ENCODE assay signal across 18 cellular contexts in genomic region chrX:56974408-56974807, GRCh38. TPM values are rescaled to one million over a fixed set of nuclear protein-coding genes. Genes with fewer than 3 reads are reported as not detected.
DNase-seq lines count a peak whose midpoint lies in the region; ATAC-seq and TF ChIP-seq lines count a peak whose summit lies in the region.
"Had no signal": no experiment of that assay in that cellular context is flagged by ENCODE, and none has a peak within 500 bp of the region (broad histone marks: within the 10 kb centered on the region; RNA-seq: fewer than 3 reads in every experiment).

No MANE protein-coding gene starts in this region.

- H3K9me3 Mint-ChIP-seq in type B pancreatic cell = no peaks in the 10 kb centered on the region
- H3K9me3 Mint-ChIP-seq: CD8-positive, alpha-beta T cell; HFFc6; IgD-negative memory B cell had no signal

- ATAC-seq in esophagus mucosa (peak; percentile 79), gastrocnemius medialis (no peak)
- ATAC-seq: CD8-positive, alpha-beta T cell; HCT116 had no signal

- H3K27me3 ChIP-seq in esophagus squamous epithelium (peaks cover 0 to 5% (median 0%) of the 10 kb centered on the region in 4 donors), gastrocnemius medialis (no peaks in the 10 kb centered on the region)

- TF ChIP-seq CTCF in RWPE1 (conservative IDR thresholded peaks at IDR 0.05; ENCODE audit: low read depth) (no peak), type B pancreatic cell (conservative IDR thresholded peaks at IDR 0.05) (no peak), esophagus squamous epithelium (IDR thresholded peaks at IDR 0.05) (no peak), gastrocnemius medialis (IDR thresholded peaks at IDR 0.05 in 4 of 5, conservative IDR thresholded peaks at IDR 0.05 in 1 of 5) (no peak)

- TF ChIP-seq POLR2A in esophagus squamous epithelium (IDR thresholded peaks at IDR 0.05) (no peak), gastrocnemius medialis (IDR thresholded peaks at IDR 0.05) (no peak)

- intact Hi-C loops in esophagus squamous epithelium (cut with DNase I) (no loop called here), gastrocnemius medialis (cut with DNase I; ENCODE audit: low total_unique reads) (no loop called here)

- in situ Hi-C loops in gastrocnemius medialis (cut with MboI; ENCODE audit: low sequenced_read_pairs in 4 of 4) = no loop called here

- no peak overlapping the region for H3K4me3 ChIP-seq in esophagus squamous epithelium
- no peak overlapping the region for H3K4me3 ChIP-seq in gastrocnemius medialis
- H3K4me3 ChIP-seq: BLaER1 treated with 17β-estradiol and CSF1 and Interleukin-3, amounts not matched to agents 10 nM and 100 nM had no signal

- H3K36me3 ChIP-seq in esophagus squamous epithelium (peaks cover 0 to 8% (median 0%) of the 10 kb centered on the region in 3 donors), gastrocnemius medialis (peaks cover 0 to 5% of the 10 kb centered on the region in 2 donors)
- H3K36me3 ChIP-seq: BLaER1 treated with 17β-estradiol and CSF1 and Interleukin-3, amounts not matched to agents 10 nM and 100 nM had no signal

- H3K27ac Mint-ChIP-seq in type B pancreatic cell = peak overlapping the region; percentile 87
- H3K27ac Mint-ChIP-seq: B cell; CD8-positive, alpha-beta T cell; HFFc6; IgD-negative memory B cell had no signal

- 59 to 78% methylated on average over 2 to 3 of the region's 3 CpGs for WGBS in esophagus squamous epithelium, 2 donors

- H3K27me3 Mint-ChIP-seq in type B pancreatic cell = no peaks in the 10 kb centered on the region
- H3K27me3 Mint-ChIP-seq: B cell, IgD-negative memory B cell had no signal

- H3K4me1 ChIP-seq in esophagus squamous epithelium = peaks cover 0 to 17% (median 0%) of the 10 kb centered on the region in 3 donors
- no peaks in the 10 kb centered on the region for H3K4me1 ChIP-seq in gastrocnemius medialis
- H3K4me1 ChIP-seq: BLaER1 treated with 17β-estradiol and CSF1 and Interleukin-3, amounts not matched to agents 10 nM and 100 nM had no signal

- no peak overlapping the region for H3K4me3 Mint-ChIP-seq in type B pancreatic cell
- H3K4me3 Mint-ChIP-seq: B cell; CD8-positive, alpha-beta T cell; HFFc6; IgD-negative memory B cell had no signal

- peaks cover 6% of the 10 kb centered on the region for H3K36me3 Mint-ChIP-seq in type B pancreatic cell
- H3K36me3 Mint-ChIP-seq: IgD-negative memory B cell had no signal

- CTCF ChIA-PET in RWPE1 (lab: Yijun Ruan, JAX) = no interaction called here

- H3K27ac ChIP-seq in RWPE1 (no peak overlapping the region), esophagus squamous epithelium (peak overlapping the region in 1 of 4 donors; percentile 29), gastrocnemius medialis (no peak overlapping the region)
- H3K27ac ChIP-seq: BLaER1 treated with 17β-estradiol and CSF1 and Interleukin-3, amounts not matched to agents 10 nM and 100 nM; HL-60 had no signal

- H3K4me1 Mint-ChIP-seq in type B pancreatic cell (ENCODE audit: unreplicated experiment) = no peaks in the 10 kb centered on the region
- H3K4me1 Mint-ChIP-seq: B cell had no signal

- H3K9me3 ChIP-seq in esophagus squamous epithelium (no peaks in the 10 kb centered on the region), gastrocnemius medialis (no peaks in the 10 kb centered on the region)
- H3K9me3 ChIP-seq: BLaER1 treated with 17β-estradiol and CSF1 and Interleukin-3, amounts not matched to agents 10 nM and 100 nM had no signal

- DNase-seq in ELF-1 (ENCODE audit: low read depth, low spot score) (peak; percentile 54), RWPE1 (ENCODE audit: low spot score) (peak; percentile 1), type B pancreatic cell (ENCODE audit: extremely low spot score, unreplicated experiment) (no peak), esophagus squamous epithelium (lab: John Stamatoyannopoulos, UW) (no peak), gastrocnemius medialis (no peak), NCI-H510A (lab: John Stamatoyannopoulos, UW) (no peak)
- DNase-seq in NK-92 treated with Interleukin-12 subunit alpha and Interleukin-12 subunit beta, amount 100 ng/mL, for 24 hours (lab: John Stamatoyannopoulos, UW) = no peak
- DNase-seq: CD8-positive, alpha-beta T cell; GDM1; GOT3; H7; HFFc6 had no signal

- POLR2A ChIA-PET in RWPE1 (lab: Yijun Ruan, JAX; ENCODE audit: low non-redundant PET) = no interaction called here

RNA-seq across cellular contexts. Expression of gene SPIN3, which starts 20.9 kb away (rescaled TPM):
- 6.3 TPM for total RNA-seq in esophagus mucosa
- 15.8 and 16.0 TPM in 2 replicates for total RNA-seq in type B pancreatic cell (ENCODE audit: low replicate concordance)
- total RNA-seq in esophagus squamous epithelium = 1 to 10 TPM; 3.1 to 9.3 (median 4.2) TPM
- total RNA-seq in gastrocnemius medialis = 1 to 10 TPM in 3 of 4 donors, under 1 TPM in 1; 0.85 to 7.4 (median 1.8) TPM

Comparison
In these comparisons a context has a peak if more than half of its experiments do, and no peak if none do; other contexts are left out.
1. DNase-seq: peak in ELF-1 (single experiment) and RWPE1 (single experiment); none in type B pancreatic cell (single experiment), esophagus squamous epithelium (single experiment), NK-92 treated with Interleukin-12 subunit alpha and Interleukin-12 subunit beta, amount 100 ng/mL, for 24 hours (single experiment), gastrocnemius medialis (0 of 2) and NCI-H510A (single experiment).